Comparison of ENCODE assay signal across 5 cellular contexts in the genomic region with DNA sequence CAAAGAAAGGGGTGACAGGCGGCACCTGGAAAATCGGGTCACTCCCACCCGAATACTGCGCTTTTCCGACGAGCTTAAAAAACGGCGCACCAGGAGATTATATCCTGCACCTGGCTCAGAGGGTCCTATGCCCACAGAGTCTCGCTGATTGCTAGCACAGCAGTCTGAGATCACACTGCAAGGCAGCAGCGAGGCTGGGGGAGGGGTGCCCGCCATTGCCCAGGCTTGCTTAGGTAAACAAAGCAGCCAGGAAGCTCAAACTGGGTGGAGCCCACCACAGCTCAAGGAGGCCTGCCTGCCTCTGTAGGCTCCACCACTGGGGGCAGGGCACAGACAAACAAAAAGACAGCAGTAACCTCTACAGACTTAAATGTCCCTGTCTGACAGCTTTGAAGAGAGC. TPM values are rescaled to one million over a fixed set of nuclear protein-coding genes. Genes with fewer than 3 reads are reported as not detected.
"Had no signal": no experiment of that assay in that cellular context is flagged by ENCODE, and none has a peak within 500 bp of the region (broad histone marks: within the 10 kb centered on the region; RNA-seq: fewer than 3 reads in every experiment).

No MANE protein-coding gene starts in this region.

RNA-seq across cellular contexts. Expression of a gene that starts 26.2 kb away (rescaled TPM):
- total RNA-seq: activated naive CD4-positive, alpha-beta T cell treated with anti-CD3 and anti-CD28 coated beads for 36 hours; activated naive CD4-positive, alpha-beta T cell treated with anti-CD3 and anti-CD28 coated beads, Interleukin-2, amount 50 U/mL, for 72 hours; activated naive CD8-positive, alpha-beta T cell treated with anti-CD3 and anti-CD28 coated beads for 36 hours; activated naive CD8-positive, alpha-beta T cell treated with anti-CD3 and anti-CD28 coated beads, Interleukin-2, amount 10 ng/mL, durations not matched to agents 7 days and 5 days; activated T-helper 17 cell treated with anti-CD3 and anti-CD28 coated beads, Interleukin-2, amount 50 U/mL, for 72 hours had no signal
